Comparison of ENCODE assay signal across 23 cellular contexts in genomic region chr12:27778206-27778605, GRCh38. TPM values are rescaled to one million over a fixed set of nuclear protein-coding genes. Genes with fewer than 3 reads are reported as not detected.
DNase-seq lines count a peak whose midpoint lies in the region; ATAC-seq and TF ChIP-seq lines count a peak whose summit lies in the region.
"Had no signal": no experiment of that assay in that cellular context is flagged by ENCODE, and none has a peak within 500 bp of the region (broad histone marks: within the 10 kb centered on the region; RNA-seq: fewer than 3 reads in every experiment).

No MANE protein-coding gene starts in this region.

- H3K9me3 Mint-ChIP-seq in activated CD8-positive, alpha-beta memory T cell treated with anti-CD3 and anti-CD28 coated beads, Interleukin-2, amount 10 ng/mL, durations not matched to agents 7 days and 5 days (ENCODE audit: low read depth): no peaks in the 10 kb centered on the region
- H3K9me3 Mint-ChIP-seq in GM23338 (no peaks in the 10 kb centered on the region), neural crest cell (no peaks in the 10 kb centered on the region)
- H3K9me3 Mint-ChIP-seq in central memory CD8-positive, alpha-beta T cell: no peaks in the 10 kb centered on the region

- no peak overlapping the region for H3K4me3 ChIP-seq in GM23338
- H3K4me3 ChIP-seq: Peyer's patch, SK-N-MC, thyroid gland had no signal

- H3K36me3 Mint-ChIP-seq in activated CD8-positive, alpha-beta memory T cell treated with anti-CD3 and anti-CD28 coated beads, Interleukin-2, amount 10 ng/mL, durations not matched to agents 7 days and 5 days: peaks cover 19% of the 10 kb centered on the region
- peaks cover 15% of the 10 kb centered on the region for H3K36me3 Mint-ChIP-seq in GM23338 (ENCODE audit: low read depth)
- H3K36me3 Mint-ChIP-seq in central memory CD8-positive, alpha-beta T cell (ENCODE audit: insufficient read depth): peaks cover 6% of the 10 kb centered on the region
- H3K36me3 Mint-ChIP-seq in neural crest cell (ENCODE audit: low read depth): peaks cover 6% of the 10 kb centered on the region

- H3K27me3 ChIP-seq in GM23338 (ENCODE audit: insufficient read depth): no peaks in the 10 kb centered on the region
- H3K27me3 ChIP-seq: Peyer's patch, thyroid gland had no signal

- peaks cover 27% of the 10 kb centered on the region for H3K4me1 ChIP-seq in GM23338 (ENCODE audit: insufficient read depth)

- H3K36me3 ChIP-seq in GM23338 (ENCODE audit: insufficient read depth): no peaks in the 10 kb centered on the region
- H3K36me3 ChIP-seq: Peyer's patch, thyroid gland had no signal

- H3K27ac Mint-ChIP-seq in activated CD8-positive, alpha-beta memory T cell treated with anti-CD3 and anti-CD28 coated beads, Interleukin-2, amount 10 ng/mL, durations not matched to agents 7 days and 5 days: no peak overlapping the region
- H3K27ac Mint-ChIP-seq in GM23338: no peak overlapping the region
- no peak overlapping the region for H3K27ac Mint-ChIP-seq in central memory CD8-positive, alpha-beta T cell (ENCODE audit: low read depth)
- no peak overlapping the region for H3K27ac Mint-ChIP-seq in neural crest cell (ENCODE audit: unreplicated experiment)

- no peak overlapping the region for H2AFZ ChIP-seq in GM23338

- TF ChIP-seq CTCF in GM23338 (conservative IDR thresholded peaks at IDR 0.05; ENCODE audit: low read depth in 2 of 2): no peak
- TF ChIP-seq CTCF in neural crest cell (conservative IDR thresholded peaks at IDR 0.05): no peak

- no peak overlapping the region for H3K27ac ChIP-seq in GM23338 (ENCODE audit: low read depth)
- H3K27ac ChIP-seq: epithelial cell of prostate, SK-N-MC, thyroid gland had no signal

- DNase-seq in activated CD8-positive, alpha-beta memory T cell treated with anti-CD3 and anti-CD28 coated beads, Interleukin-2, amount 10 ng/mL, durations not matched to agents 7 days and 5 days: no peak
- DNase-seq in activated CD8-positive, alpha-beta memory T cell treated with anti-CD3 and anti-CD28 coated beads, Interleukin-2, amount 50 U/mL, for 48 hours: no peak
- no peak for DNase-seq in GM23338 (ENCODE audit: low spot score)
- DNase-seq in central memory CD8-positive, alpha-beta T cell (ENCODE audit: low spot score in 2 of 2): no peak
- DNase-seq in neural crest cell (ENCODE audit: low read depth, low spot score): no peak
- no peak for DNase-seq in RKO (ENCODE audit: low spot score)
- DNase-seq in HCEC 1CT: no peak
- DNase-seq: activated gamma-delta T cell; cortex of kidney; DMS79 treated with DMSO at 0.1 percent for 48 hours; foreskin melanocyte; left cardiac atrium; NCI-H1694; NCI-H82; Peyer's patch; stimulated activated CD4-positive, alpha-beta T cell treated with anti-CD3 and anti-CD28 coated beads, Interleukin-12 subunit alpha, Interleukin-12 subunit beta, amount 100 ng/mL, for 4 hours; thyroid gland had no signal

- H3K4me2 ChIP-seq in GM23338: peak overlapping the region; percentile 97; the same call in 1 of the 2 replicates

- no peaks in the 10 kb centered on the region for H3F3A ChIP-seq in GM23338 (replicated peaks; ENCODE audit: low read depth)

- CTCF ChIA-PET in activated CD8-positive, alpha-beta memory T cell treated with anti-CD3 and anti-CD28 coated beads, Interleukin-2, amount 10 ng/mL, durations not matched to agents 7 days and 5 days (lab: Charles Lee): no interaction called here

- H3K4me1 Mint-ChIP-seq in activated CD8-positive, alpha-beta memory T cell treated with anti-CD3 and anti-CD28 coated beads, Interleukin-2, amount 10 ng/mL, durations not matched to agents 7 days and 5 days: peaks cover 29% of the 10 kb centered on the region
- H3K4me1 Mint-ChIP-seq in GM23338 (peaks cover 32% of the 10 kb centered on the region), neural crest cell (peaks cover 44% of the 10 kb centered on the region)
- peaks cover 31% of the 10 kb centered on the region for H3K4me1 Mint-ChIP-seq in central memory CD8-positive, alpha-beta T cell

- H3K27me3 Mint-ChIP-seq in activated CD8-positive, alpha-beta memory T cell treated with anti-CD3 and anti-CD28 coated beads, Interleukin-2, amount 10 ng/mL, durations not matched to agents 7 days and 5 days: peaks cover 25% of the 10 kb centered on the region
- H3K27me3 Mint-ChIP-seq in GM23338 (ENCODE audit: insufficient read depth, low read depth, poor library complexity) (peaks cover 13% of the 10 kb centered on the region), neural crest cell (ENCODE audit: low read depth) (no peaks in the 10 kb centered on the region)
- H3K27me3 Mint-ChIP-seq in central memory CD8-positive, alpha-beta T cell: no peaks in the 10 kb centered on the region

- H3K9me2 ChIP-seq in GM23338 (ENCODE audit: insufficient read depth): no peaks in the 10 kb centered on the region

- H3K79me2 ChIP-seq in GM23338 (replicated peaks; ENCODE audit: insufficient read depth): peaks cover 25% of the 10 kb centered on the region

- H3K4me3 Mint-ChIP-seq in activated CD8-positive, alpha-beta memory T cell treated with anti-CD3 and anti-CD28 coated beads, Interleukin-2, amount 10 ng/mL, durations not matched to agents 7 days and 5 days: peak overlapping the region; percentile 30
- H3K4me3 Mint-ChIP-seq in GM23338 (peak overlapping the region; percentile 79; the same call in 2 of the 3 replicates), neural crest cell (peak overlapping the region; percentile 62)
- peak overlapping the region; percentile 83 for H3K4me3 Mint-ChIP-seq in central memory CD8-positive, alpha-beta T cell

- no peak for ATAC-seq in activated CD8-positive, alpha-beta memory T cell treated with anti-CD3 and anti-CD28 coated beads, Interleukin-2, amount 10 ng/mL, durations not matched to agents 7 days and 5 days
- ATAC-seq in GM23338 (no peak), HG03159 (IDR thresholded peaks at IDR 0.05; ENCODE audit: unreplicated experiment) (no peak)
- ATAC-seq in central memory CD8-positive, alpha-beta T cell (replicated peaks; ENCODE audit: extremely low read depth, poor library complexity, severe bottlenecking): no peak
- ATAC-seq: left cardiac atrium had no signal

- no peaks in the 10 kb centered on the region for H4K20me1 ChIP-seq in GM23338 (replicated peaks; ENCODE audit: insufficient read depth)

TF ChIP-seq in GM23338, 12 proteins besides CTCF, POLR2A, EP300 and RAD21:
- TF ChIP-seq ETS1 (IDR thresholded peaks at IDR 0.05) (no peak), POLR2AphosphoS5 (IDR thresholded peaks at IDR 0.05; ENCODE audit: low read depth) (no peak), EZH2 (IDR thresholded peaks at IDR 0.05; ENCODE audit: low read depth, unreplicated experiment) (no peak), EZH2phosphoT487 (IDR thresholded peaks at IDR 0.05; ENCODE audit: unreplicated experiment) (no peak)

RNA-seq across cellular contexts. Expression of gene KLHL42, which starts 1.8 kb away (rescaled TPM):
- total RNA-seq in activated CD8-positive, alpha-beta memory T cell treated with anti-CD3 and anti-CD28 coated beads, Interleukin-2, amount 10 ng/mL, durations not matched to agents 7 days and 5 days: 10 to 100 TPM; 12.6 to 14.7 TPM
- total RNA-seq in GM23338 (2014; rRNA removed; shearing (Covaris generic)): 25.8 and 33.2 TPM in 2 replicates
- polyA plus RNA-seq in GM23338 (2016; fragmentation: Nextera tagmentation; extraction: Ambion mirVana): 7.6 and 8.0 TPM in 2 replicates
- total RNA-seq in neural crest cell: 36.4 and 38.5 TPM in 2 replicates

RNA-seq across cellular contexts. Expression of gene MANSC4, which starts 1.8 kb away (rescaled TPM):
- not detected for total RNA-seq in activated CD8-positive, alpha-beta memory T cell treated with anti-CD3 and anti-CD28 coated beads, Interleukin-2, amount 10 ng/mL, durations not matched to agents 7 days and 5 days
- total RNA-seq in GM23338 (2014; rRNA removed; shearing (Covaris generic)): not detected in 2 replicates
- polyA plus RNA-seq in GM23338 (2016; fragmentation: Nextera tagmentation; extraction: Ambion mirVana): not detected in 2 replicates
- total RNA-seq in neural crest cell: not detected in 2 replicates
- total RNA-seq: left cardiac atrium, MCF 10A, mesenteric fat pad, Peyer's patch, renal cortical epithelial cell, thyroid gland had no signal

Comparison
In these comparisons a context has a peak if more than half of its experiments do, and no peak if none do; other contexts are left out.
1. H3K4me3 Mint-ChIP-seq: peak in every context shown above with its lines; median percentile 83 in central memory CD8-positive, alpha-beta T cell; 79 in GM23338; 62 in neural crest cell; 30 in activated CD8-positive, alpha-beta memory T cell treated with anti-CD3 and anti-CD28 coated beads, Interleukin-2, amount 10 ng/mL, durations not matched to agents 7 days and 5 days.